In genomic region chr9:118094387-118094786, GRCh38 we compare ENCODE assay signal across 22 cellular contexts.
DNase-seq lines count a peak whose midpoint lies in the region; ATAC-seq and FAIRE-seq lines count a peak whose summit lies in the region.
"Had no signal": no experiment of that assay in that cellular context is flagged by ENCODE, and none has a peak within 500 bp of the region (broad histone marks: within the 10 kb centered on the region; RNA-seq: fewer than 3 reads in every experiment).

No MANE protein-coding gene starts in this region.

- no peak overlapping the region for H3K27ac Mint-ChIP-seq in memory B cell
- H3K27ac Mint-ChIP-seq: T-helper 1 cell treated with Interleukin-12 subunit alpha and Interleukin-12 subunit beta and Interleukin-4 antibody, amounts not matched to agents 30 μg/mL and 1 μg/mL, for 36 hours had no signal

- H3K4me3 Mint-ChIP-seq in memory B cell = no peak overlapping the region
- H3K4me3 Mint-ChIP-seq: T-helper 1 cell treated with Interleukin-12 subunit alpha and Interleukin-12 subunit beta and Interleukin-4 antibody, amounts not matched to agents 30 μg/mL and 1 μg/mL, for 36 hours had no signal

- H3K9me3 Mint-ChIP-seq in memory B cell = no peaks in the 10 kb centered on the region
- H3K9me3 Mint-ChIP-seq: T-helper 1 cell treated with Interleukin-12 subunit alpha and Interleukin-12 subunit beta and Interleukin-4 antibody, amounts not matched to agents 30 μg/mL and 1 μg/mL, for 36 hours had no signal

- H3K4me1 Mint-ChIP-seq in memory B cell = peaks cover 6% of the 10 kb centered on the region

- no peaks in the 10 kb centered on the region for H3K36me3 Mint-ChIP-seq in memory B cell

- no peak for DNase-seq in memory B cell (ENCODE audit: low spot score in 2 of 2)
- DNase-seq in NCI-H1092 treated with DMSO at 0.1 percent for 48 hours (lab: John Stamatoyannopoulos, UW) = no peak
- no peak for DNase-seq in epidermal melanocyte (ENCODE audit: insufficient read length, low spot score)
- no peak for DNase-seq in GM19239 (ENCODE audit: insufficient read length, low spot score)
- DNase-seq: BE2C, DND-41, H7, KG1, NCI-H1105, NCI-H146, NCI-H2029 treated with DMSO at 0.1 percent for 48 hours, NCI-H2171, NCI-H524 treated with DMSO at 0.1 percent for 48 hours, PC-3, Right ventricle myocardium superior had no signal

- FAIRE-seq in GM19239 (lab: Jason Lieb, UNC) = no peak
- FAIRE-seq: GM12891, GM18507, HTR-8/SVneo had no signal

- ATAC-seq in GM18867 (IDR thresholded peaks at IDR 0.05; ENCODE audit: unreplicated experiment) (peak; percentile 49), HG02884 (IDR thresholded peaks at IDR 0.05; ENCODE audit: unreplicated experiment) (peak; percentile 54), HG03378 (IDR thresholded peaks at IDR 0.05; ENCODE audit: unreplicated experiment) (peak; percentile 69), memory B cell (ENCODE audit: low read depth) (peak; percentile 24)
- ATAC-seq: PC-3 had no signal

- no peaks in the 10 kb centered on the region for H3K27me3 Mint-ChIP-seq in memory B cell
